32 cellular contexts compared by ENCODE assay signal in the genomic region with DNA sequence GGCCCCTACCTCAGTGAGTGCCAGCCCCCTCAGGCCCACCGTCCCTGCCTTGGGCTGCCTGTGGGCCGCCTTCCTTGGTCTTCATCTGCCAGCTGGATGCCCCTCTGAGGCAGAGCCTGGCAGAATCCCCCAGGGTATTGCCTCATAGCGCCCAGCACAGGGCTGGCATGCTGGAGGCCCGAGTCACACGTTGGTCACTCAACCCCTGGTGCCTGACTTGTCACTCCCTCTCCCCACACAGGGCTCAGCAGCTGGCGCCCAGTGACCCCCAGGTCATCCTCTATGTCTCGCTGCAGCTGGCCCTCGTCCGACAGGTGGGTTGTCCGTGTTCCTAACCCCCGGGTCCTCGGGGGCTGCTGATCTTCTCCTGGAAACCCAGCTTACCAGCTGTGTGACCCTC.
DNase-seq lines count a peak whose midpoint lies in the region; ATAC-seq and TF ChIP-seq lines count a peak whose summit lies in the region.
"Had no signal": no experiment of that assay in that cellular context is flagged by ENCODE, and none has a peak within 500 bp of the region (broad histone marks: within the 10 kb centered on the region; RNA-seq: fewer than 3 reads in every experiment).

No MANE protein-coding gene starts in this region.

- H3K36me3 Mint-ChIP-seq in activated CD8-positive, alpha-beta T cell treated with anti-CD3 and anti-CD28 coated beads, Interleukin-2, amount 10 ng/mL, durations not matched to agents 7 days and 5 days (ENCODE audit: low read depth), result peaks cover 44% of the 10 kb centered on the region
- H3K36me3 Mint-ChIP-seq in activated CD8-positive, alpha-beta T cell treated with anti-CD3 and anti-CD28 coated beads for 36 hours (ENCODE audit: low read depth), result peaks cover 24% of the 10 kb centered on the region
- H3K36me3 Mint-ChIP-seq in naive thymus-derived CD8-positive, alpha-beta T cell, result peaks cover 0 to 62% (median 7%) of the 10 kb centered on the region in 3 donors

- H3K4me1 Mint-ChIP-seq in activated CD8-positive, alpha-beta T cell treated with anti-CD3 and anti-CD28 coated beads, Interleukin-2, amount 10 ng/mL, durations not matched to agents 7 days and 5 days (ENCODE audit: low read depth), result peaks cover 22% of the 10 kb centered on the region
- H3K4me1 Mint-ChIP-seq in activated CD8-positive, alpha-beta T cell treated with anti-CD3 and anti-CD28 coated beads for 36 hours (ENCODE audit: low read depth), result peaks cover 18% of the 10 kb centered on the region
- H3K4me1 Mint-ChIP-seq in naive thymus-derived CD8-positive, alpha-beta T cell, result peaks cover 22 to 48% (median 31%) of the 10 kb centered on the region in 4 donors
- H3K4me1 Mint-ChIP-seq: activated CD4-positive, alpha-beta memory T cell treated with anti-CD3 and anti-CD28 coated beads, Interleukin-2, amount 10 ng/mL, durations not matched to agents 7 days and 5 days; GM23338 had no signal

- H3K36me3 ChIP-seq in stomach smooth muscle (ENCODE audit: control insufficient read depth in 2 of 2, insufficient read depth in 2 of 2, low read length in 2 of 2), result peaks cover 14 to 29% of the 10 kb centered on the region in 2 donors
- H3K36me3 ChIP-seq in heart right ventricle, result peaks cover 0 to 88% (median 16%) of the 10 kb centered on the region in 9 donors
- H3K36me3 ChIP-seq: cardiac muscle cell, colonic mucosa had no signal

- no peak for TF ChIP-seq CTCF in activated CD8-positive, alpha-beta T cell treated with anti-CD3 and anti-CD28 coated beads for 36 hours (IDR thresholded peaks at IDR 0.05)
- TF ChIP-seq CTCF in RWPE1 (conservative IDR thresholded peaks at IDR 0.05; ENCODE audit: low read depth) (no peak), heart right ventricle (IDR thresholded peaks at IDR 0.05) (no peak)

- H3K27me3 ChIP-seq in stomach smooth muscle (ENCODE audit: control insufficient read depth in 1 of 2, insufficient read depth in 2 of 2, low read length in 2 of 2) (no peaks in the 10 kb centered on the region), heart right ventricle (no peaks in the 10 kb centered on the region)
- H3K27me3 ChIP-seq: ascending aorta, cardiac muscle cell, colonic mucosa, MG63 had no signal

- H3K27ac Mint-ChIP-seq in activated CD8-positive, alpha-beta T cell treated with anti-CD3 and anti-CD28 coated beads, Interleukin-2, amount 10 ng/mL, durations not matched to agents 7 days and 5 days, result peak overlapping the region; percentile 22
- H3K27ac Mint-ChIP-seq in activated CD8-positive, alpha-beta T cell treated with anti-CD3 and anti-CD28 coated beads for 36 hours, result no peak overlapping the region
- peak overlapping the region in 6 of 10 donors; percentile 18 to 89 (median 66) for H3K27ac Mint-ChIP-seq in naive thymus-derived CD8-positive, alpha-beta T cell
- H3K27ac Mint-ChIP-seq: activated CD4-positive, alpha-beta memory T cell treated with anti-CD3 and anti-CD28 coated beads, Interleukin-2, amount 10 ng/mL, durations not matched to agents 7 days and 5 days; activated naive CD4-positive, alpha-beta T cell treated with anti-CD3 and anti-CD28 coated beads, Interleukin-2, amount 50 U/mL, for 24 hours; GM23338 had no signal

- peak overlapping the region; percentile 99; the same call in 1 of the 2 replicates for H3K27ac ChIP-seq in RWPE1
- H3K27ac ChIP-seq in stomach smooth muscle (ENCODE audit: low read length), result peak overlapping the region; percentile 99
- no peak overlapping the region for H3K27ac ChIP-seq in heart right ventricle
- H3K27ac ChIP-seq: cardiac muscle cell, colonic mucosa, prostate gland, SK-N-MC had no signal

- DNase-seq in activated CD8-positive, alpha-beta T cell treated with anti-CD3 and anti-CD28 coated beads, Interleukin-2, amount 10 ng/mL, durations not matched to agents 7 days and 5 days, result no peak
- DNase-seq in activated CD8-positive, alpha-beta T cell treated with anti-CD3 and anti-CD28 coated beads for 36 hours, result no peak
- DNase-seq in RWPE1 (ENCODE audit: low spot score) (no peak), heart right ventricle (no peak), NCI-H187 treated with DMSO at 0.1 percent for 48 hours (lab: John Stamatoyannopoulos, UW) (no peak), T-helper 1 cell (no peak)
- no peak for DNase-seq in naive thymus-derived CD8-positive, alpha-beta T cell
- DNase-seq: activated CD4-positive, alpha-beta memory T cell treated with anti-CD3 and anti-CD28 coated beads, Interleukin-2, amount 10 ng/mL, durations not matched to agents 7 days and 5 days; activated CD4-positive, CD25-positive, alpha-beta regulatory T cell; CD4-positive, CD25-positive, alpha-beta regulatory T cell; colonic mucosa; DMS79 treated with DMSO at 0.1 percent for 48 hours; effector memory CD4-positive, alpha-beta T cell; GF-D8; glutamatergic neuron; left ventricle myocardium inferior; MG63; NCI-H1417; NCI-H2081; NCI-H226; NCI-H526 treated with DMSO at 0.1 percent for 48 hours; NK-92 treated with Interleukin-12 subunit alpha and Interleukin-12 subunit beta, amount 100 ng/mL, for 24 hours; nucleus accumbens; stimulated activated CD4-positive, alpha-beta T cell treated with anti-CD3 and anti-CD28 coated beads, Interleukin-15, amount 100 ng/mL, for 24 hours; stimulated activated CD4-positive, alpha-beta T cell treated with anti-CD3 and anti-CD28 coated beads, Interleukin-4, amount 100 ng/mL, for 4 hours had no signal

- H3K9me3 ChIP-seq in stomach smooth muscle (ENCODE audit: control insufficient read depth in 2 of 2, low read length in 2 of 2), result no peaks in the 10 kb centered on the region
- no peaks in the 10 kb centered on the region for H3K9me3 ChIP-seq in heart right ventricle
- H3K9me3 ChIP-seq: ascending aorta, colonic mucosa, left ventricle myocardium inferior, MG63, prostate gland had no signal

- WGBS in heart right ventricle, 2 donors, result 86 to 91% methylated on average over 12 of the region's 12 CpGs

- H3K4me3 ChIP-seq in stomach smooth muscle (ENCODE audit: low read length in 2 of 2) (no peak overlapping the region), heart right ventricle (no peak overlapping the region)
- H3K4me3 ChIP-seq: ascending aorta, cardiac muscle cell, colonic mucosa, GM23338, left ventricle myocardium inferior, MG63, prostate gland, SK-N-MC had no signal

- H3K9me3 Mint-ChIP-seq in activated CD8-positive, alpha-beta T cell treated with anti-CD3 and anti-CD28 coated beads, Interleukin-2, amount 10 ng/mL, durations not matched to agents 7 days and 5 days (ENCODE audit: insufficient read depth), result no peaks in the 10 kb centered on the region
- H3K9me3 Mint-ChIP-seq in activated CD8-positive, alpha-beta T cell treated with anti-CD3 and anti-CD28 coated beads for 36 hours, result no peaks in the 10 kb centered on the region
- no peaks in the 10 kb centered on the region for H3K9me3 Mint-ChIP-seq in naive thymus-derived CD8-positive, alpha-beta T cell
- H3K9me3 Mint-ChIP-seq: activated CD4-positive, alpha-beta memory T cell treated with anti-CD3 and anti-CD28 coated beads, Interleukin-2, amount 10 ng/mL, durations not matched to agents 7 days and 5 days; activated naive CD4-positive, alpha-beta T cell treated with anti-CD3 and anti-CD28 coated beads, Interleukin-2, amount 50 U/mL, for 24 hours; GM23338 had no signal

- ATAC-seq in activated CD8-positive, alpha-beta T cell treated with anti-CD3 and anti-CD28 coated beads, Interleukin-2, amount 10 ng/mL, durations not matched to agents 7 days and 5 days, result no peak
- ATAC-seq in activated CD8-positive, alpha-beta T cell treated with anti-CD3 and anti-CD28 coated beads for 36 hours, result no peak
- no peak for ATAC-seq in naive thymus-derived CD8-positive, alpha-beta T cell
- no peak for ATAC-seq in heart right ventricle
- ATAC-seq: GM23338 had no signal

- CTCF ChIA-PET in activated CD8-positive, alpha-beta T cell treated with anti-CD3 and anti-CD28 coated beads, Interleukin-2, amount 10 ng/mL, durations not matched to agents 7 days and 5 days (lab: Charles Lee), result no interaction called here
- CTCF ChIA-PET in activated CD8-positive, alpha-beta T cell treated with anti-CD3 and anti-CD28 coated beads for 36 hours (lab: Charles Lee), result no interaction called here
- CTCF ChIA-PET in RWPE1 (lab: Yijun Ruan, JAX), result interaction anchor here (0.6 to 1.1 kb wide), 3 partner anchors 11 to 248 kb away, joined by 3 to 7 read pairs (median 3); no protein-coding TSS in a partner anchor

- no peaks in the 10 kb centered on the region for H3K27me3 Mint-ChIP-seq in activated CD8-positive, alpha-beta T cell treated with anti-CD3 and anti-CD28 coated beads, Interleukin-2, amount 10 ng/mL, durations not matched to agents 7 days and 5 days (ENCODE audit: low read depth)
- H3K27me3 Mint-ChIP-seq in activated CD8-positive, alpha-beta T cell treated with anti-CD3 and anti-CD28 coated beads for 36 hours, result no peaks in the 10 kb centered on the region
- H3K27me3 Mint-ChIP-seq in naive thymus-derived CD8-positive, alpha-beta T cell, result no peaks in the 10 kb centered on the region
- H3K27me3 Mint-ChIP-seq: activated CD4-positive, alpha-beta memory T cell treated with anti-CD3 and anti-CD28 coated beads, Interleukin-2, amount 10 ng/mL, durations not matched to agents 7 days and 5 days; activated naive CD4-positive, alpha-beta T cell treated with anti-CD3 and anti-CD28 coated beads, Interleukin-2, amount 50 U/mL, for 24 hours; CD4-positive, CD25-positive, alpha-beta regulatory T cell had no signal

- H3K4me1 ChIP-seq in stomach smooth muscle (ENCODE audit: control insufficient read depth, insufficient read depth, low read length), result peaks cover 97% of the 10 kb centered on the region
- peaks cover 9 to 79% (median 53%) of the 10 kb centered on the region in 9 donors for H3K4me1 ChIP-seq in heart right ventricle
- H3K4me1 ChIP-seq: colonic mucosa, prostate gland had no signal

- H3K4me3 Mint-ChIP-seq in activated CD8-positive, alpha-beta T cell treated with anti-CD3 and anti-CD28 coated beads, Interleukin-2, amount 10 ng/mL, durations not matched to agents 7 days and 5 days, result no peak overlapping the region
- no peak overlapping the region for H3K4me3 Mint-ChIP-seq in activated CD8-positive, alpha-beta T cell treated with anti-CD3 and anti-CD28 coated beads for 36 hours
- peak overlapping the region in 3 of 10 donors; percentile 19 to 36 (median 27) for H3K4me3 Mint-ChIP-seq in naive thymus-derived CD8-positive, alpha-beta T cell
- H3K4me3 Mint-ChIP-seq: activated CD4-positive, alpha-beta memory T cell treated with anti-CD3 and anti-CD28 coated beads, Interleukin-2, amount 10 ng/mL, durations not matched to agents 7 days and 5 days; activated naive CD4-positive, alpha-beta T cell treated with anti-CD3 and anti-CD28 coated beads, Interleukin-2, amount 50 U/mL, for 24 hours; CD4-positive, CD25-positive, alpha-beta regulatory T cell; GM23338 had no signal

- intact Hi-C loops in activated CD8-positive, alpha-beta T cell treated with anti-CD3 and anti-CD28 coated beads for 36 hours (cut with micrococcal nuclease), result no loop called here
- intact Hi-C loops in heart right ventricle (cut with DNase I), result no loop called here

- H3K9ac ChIP-seq in stomach smooth muscle (ENCODE audit: low read length in 2 of 2), result no peak overlapping the region

- POLR2A ChIA-PET in activated CD8-positive, alpha-beta T cell treated with anti-CD3 and anti-CD28 coated beads, Interleukin-2, amount 10 ng/mL, durations not matched to agents 7 days and 5 days (lab: Charles Lee), result no interaction called here
- POLR2A ChIA-PET in activated CD8-positive, alpha-beta T cell treated with anti-CD3 and anti-CD28 coated beads for 36 hours (lab: Charles Lee), result no interaction called here
- POLR2A ChIA-PET in RWPE1 (lab: Yijun Ruan, JAX; ENCODE audit: low non-redundant PET), result no interaction called here
- POLR2A ChIA-PET in naive thymus-derived CD8-positive, alpha-beta T cell (lab: Charles Lee), result no interaction called here

Comparison
In these comparisons a context has a peak if more than half of its experiments do, and no peak if none do; other contexts are left out.
1. H3K27ac ChIP-seq: peak in RWPE1 (single experiment) and stomach smooth muscle (single experiment); none in heart right ventricle (0 of 10).